ENCODE assay signal across 13 cellular contexts in genomic region chr4:76210502-76210901, GRCh38. TPM values are rescaled to one million over a fixed set of nuclear protein-coding genes. Genes with fewer than 3 reads are reported as not detected.
A peak's percentile ranks its signal among the peaks of the same experiment; 100 is the strongest.
DNase-seq lines count a peak whose midpoint lies in the region; ATAC-seq, FAIRE-seq and TF ChIP-seq lines count a peak whose summit lies in the region.
"Had no signal": no experiment of that assay in that cellular context is flagged by ENCODE, and none has a peak within 500 bp of the region (broad histone marks: within the 10 kb centered on the region; RNA-seq: fewer than 3 reads in every experiment).

No MANE protein-coding gene starts in this region.

- H3K27ac ChIP-seq in neutrophil (peak overlapping the region; percentile 49), vagina (peak overlapping the region; percentile 95)
- H3K27ac ChIP-seq in CD8-positive, alpha-beta T cell (ENCODE audit: low read depth, low read length): no peak overlapping the region

- H3K27me3 ChIP-seq in neutrophil (no peaks in the 10 kb centered on the region), vagina (no peaks in the 10 kb centered on the region)
- H3K27me3 ChIP-seq in CD8-positive, alpha-beta T cell (ENCODE audit: insufficient read depth, low read length): no peaks in the 10 kb centered on the region
- H3K27me3 ChIP-seq: BE2C had no signal

- H3K27me3 Mint-ChIP-seq in natural killer cell (ENCODE audit: low read depth in 2 of 2) (no peaks in the 10 kb centered on the region), endothelial cell (ENCODE audit: unreplicated experiment) (peaks cover 7% of the 10 kb centered on the region)
- peaks cover 0 to 4% of the 10 kb centered on the region in 2 donors for H3K27me3 Mint-ChIP-seq in natural killer cell treated with Interleukin-12 subunit alpha and Interleukin-12 subunit beta and Interleukin-15 and Interleukin-18, amount 100 ng/mL, for 72 hours
- no peaks in the 10 kb centered on the region for H3K27me3 Mint-ChIP-seq in CD8-positive, alpha-beta T cell (ENCODE audit: low read depth)

- intact Hi-C loops in natural killer cell (cut with micrococcal nuclease) (loop anchor here (5.0 kb wide), 2 partner anchors 42 to 63 kb away; partner anchors contain the start of genes FAM47E and NUP54), vagina (cut with DNase I) (loop anchor here (5.0 to 10.0 kb wide), 3 partner anchors 63 to 534 kb away; partner anchors contain the start of genes NUP54 and STBD1)
- intact Hi-C loops in CD8-positive, alpha-beta T cell (cut with DNase I, micrococcal nuclease): loop anchor here (5.0 to 10.0 kb wide), 6 partner anchors 216 to 947 kb away; partner anchors contain the start of genes CCNG2 (in 2 of the 2), NAAA (in 2 of the 2), SDAD1 (in 2 of the 2) and CCNI (in 1 of the 2)

- no peak for TF ChIP-seq POLR2A in vagina (IDR thresholded peaks at IDR 0.05)

- H3K9me3 ChIP-seq in neutrophil (no peaks in the 10 kb centered on the region), vagina (no peaks in the 10 kb centered on the region)
- no peaks in the 10 kb centered on the region for H3K9me3 ChIP-seq in CD8-positive, alpha-beta T cell (ENCODE audit: low read length)
- H3K9me3 ChIP-seq: BE2C had no signal

- FAIRE-seq in GM19239 (lab: Jason Lieb, UNC): no peak

- DNase-seq in natural killer cell: no peak
- DNase-seq in natural killer cell treated with Interleukin-12 subunit alpha and Interleukin-12 subunit beta and Interleukin-15 and Interleukin-18, amount 100 ng/mL, for 72 hours (ENCODE audit: low spot score): no peak
- no peak for DNase-seq in endothelial cell (ENCODE audit: low spot score)
- no peak for DNase-seq in vagina (ENCODE audit: extremely low spot score in 2 of 2)
- DNase-seq in NCI-H345 treated with DMSO at 0.1 percent for 48 hours (lab: John Stamatoyannopoulos, UW; ENCODE audit: unreplicated experiment): no peak
- no peak for DNase-seq in GM19239 (ENCODE audit: insufficient read length, low spot score)
- DNase-seq in CD8-positive, alpha-beta T cell: no peak
- DNase-seq: activated gamma-delta T cell; BE2C; effector memory CD4-positive, alpha-beta T cell; NCI-H1417 had no signal

- peak overlapping the region; percentile 92 to 97 for H3K27ac Mint-ChIP-seq in natural killer cell
- H3K27ac Mint-ChIP-seq in natural killer cell treated with Interleukin-12 subunit alpha and Interleukin-12 subunit beta and Interleukin-15 and Interleukin-18, amount 100 ng/mL, for 72 hours: peak overlapping the region in 1 of 2 donors; percentile 23
- H3K27ac Mint-ChIP-seq in endothelial cell (ENCODE audit: unreplicated experiment): peak overlapping the region; percentile 21
- no peak overlapping the region for H3K27ac Mint-ChIP-seq in CD8-positive, alpha-beta T cell
- H3K27ac Mint-ChIP-seq: WTC11 had no signal

- no peaks in the 10 kb centered on the region for H3K36me3 Mint-ChIP-seq in natural killer cell
- H3K36me3 Mint-ChIP-seq in natural killer cell treated with Interleukin-12 subunit alpha and Interleukin-12 subunit beta and Interleukin-15 and Interleukin-18, amount 100 ng/mL, for 72 hours: no peaks in the 10 kb centered on the region
- peaks cover 7% of the 10 kb centered on the region for H3K36me3 Mint-ChIP-seq in endothelial cell (ENCODE audit: low read depth, unreplicated experiment)
- peaks cover 9% of the 10 kb centered on the region for H3K36me3 Mint-ChIP-seq in CD8-positive, alpha-beta T cell
- H3K36me3 Mint-ChIP-seq: WTC11 had no signal

- no peak overlapping the region for H3K4me3 ChIP-seq in neutrophil (ENCODE audit: low read depth in 1 of 2, low read length in 1 of 2)
- peak overlapping the region; percentile 69 to 84 for H3K4me3 ChIP-seq in vagina
- no peak overlapping the region for H3K4me3 ChIP-seq in CD8-positive, alpha-beta T cell (ENCODE audit: low read depth, low read length)

- no peaks in the 10 kb centered on the region for H3K9me3 Mint-ChIP-seq in natural killer cell
- no peaks in the 10 kb centered on the region for H3K9me3 Mint-ChIP-seq in natural killer cell treated with Interleukin-12 subunit alpha and Interleukin-12 subunit beta and Interleukin-15 and Interleukin-18, amount 100 ng/mL, for 72 hours
- no peaks in the 10 kb centered on the region for H3K9me3 Mint-ChIP-seq in endothelial cell (ENCODE audit: unreplicated experiment)
- H3K9me3 Mint-ChIP-seq in CD8-positive, alpha-beta T cell: no peaks in the 10 kb centered on the region
- H3K9me3 Mint-ChIP-seq: WTC11 had no signal

- peaks cover 51 to 57% of the 10 kb centered on the region in 2 experiments for H3K4me1 ChIP-seq in neutrophil (ENCODE audit: control insufficient read depth in 1 of 2, insufficient read depth in 1 of 2, low read depth in 1 of 2, low read length in 1 of 2)
- H3K4me1 ChIP-seq in vagina: peaks cover 84% of the 10 kb centered on the region
- peaks cover 29% of the 10 kb centered on the region for H3K4me1 ChIP-seq in CD8-positive, alpha-beta T cell (ENCODE audit: insufficient read depth, low read length)

- H3K36me3 ChIP-seq in neutrophil: no peaks in the 10 kb centered on the region
- no peaks in the 10 kb centered on the region for H3K36me3 ChIP-seq in vagina
- no peaks in the 10 kb centered on the region for H3K36me3 ChIP-seq in CD8-positive, alpha-beta T cell (ENCODE audit: insufficient read depth, low read length)

- peaks cover 57 to 60% of the 10 kb centered on the region in 2 donors for H3K4me1 Mint-ChIP-seq in natural killer cell
- H3K4me1 Mint-ChIP-seq in natural killer cell treated with Interleukin-12 subunit alpha and Interleukin-12 subunit beta and Interleukin-15 and Interleukin-18, amount 100 ng/mL, for 72 hours (ENCODE audit: low read depth in 2 of 2): peaks cover 31 to 35% of the 10 kb centered on the region in 2 donors
- peaks cover 76% of the 10 kb centered on the region for H3K4me1 Mint-ChIP-seq in endothelial cell (ENCODE audit: unreplicated experiment)
- peaks cover 76% of the 10 kb centered on the region for H3K4me1 Mint-ChIP-seq in CD8-positive, alpha-beta T cell (ENCODE audit: low read depth)

- ATAC-seq in natural killer cell: no peak
- ATAC-seq in natural killer cell treated with Interleukin-12 subunit alpha and Interleukin-12 subunit beta and Interleukin-15 and Interleukin-18, amount 100 ng/mL, for 72 hours: no peak
- no peak for ATAC-seq in CD8-positive, alpha-beta T cell
- ATAC-seq: WTC11 had no signal

- TF ChIP-seq CTCF in natural killer cell (IDR thresholded peaks at IDR 0.05) (no peak), endothelial cell (IDR thresholded peaks at IDR 0.05; ENCODE audit: unreplicated experiment) (no peak), neutrophil (IDR thresholded peaks at IDR 0.05) (no peak), vagina (IDR thresholded peaks at IDR 0.05) (no peak)
- no peak for TF ChIP-seq CTCF in CD8-positive, alpha-beta T cell (IDR thresholded peaks at IDR 0.05)

- H3K4me3 Mint-ChIP-seq in natural killer cell: no peak overlapping the region
- no peak overlapping the region for H3K4me3 Mint-ChIP-seq in natural killer cell treated with Interleukin-12 subunit alpha and Interleukin-12 subunit beta and Interleukin-15 and Interleukin-18, amount 100 ng/mL, for 72 hours
- peak overlapping the region; percentile 49 for H3K4me3 Mint-ChIP-seq in endothelial cell (ENCODE audit: unreplicated experiment)
- no peak overlapping the region for H3K4me3 Mint-ChIP-seq in CD8-positive, alpha-beta T cell
- H3K4me3 Mint-ChIP-seq: WTC11 had no signal

- POLR2A ChIA-PET in CD8-positive, alpha-beta T cell (lab: Charles Lee): interaction anchor here (3.6 kb wide), 1 partner anchor 62 kb away, joined by 16 read pairs; the partner anchor contains the start of gene NUP54

- CTCF ChIA-PET in CD8-positive, alpha-beta T cell (lab: Charles Lee): interaction anchor here (0.8 to 4.9 kb wide), 2 partner anchors 30 to 167 kb away, joined by 3 to 23 read pairs; no protein-coding TSS in a partner anchor

RNA-seq across cellular contexts. Expression of gene SCARB2, which starts 3.1 kb away (rescaled TPM):
- total RNA-seq in natural killer cell (10 to 100 TPM; 22.0 to 39.0 (median 30.4) TPM), endothelial cell (ENCODE audit: unreplicated experiment) (181 TPM), vagina (156 TPM)
- total RNA-seq in natural killer cell treated with Interleukin-12 subunit alpha and Interleukin-12 subunit beta and Interleukin-15 and Interleukin-18, amount 100 ng/mL, for 72 hours: 10 to 100 TPM in 1 of 2 donors, 1 to 10 TPM in 1; 9.9 to 13.9 TPM
- total RNA-seq in CD8-positive, alpha-beta T cell: 10 to 100 TPM; 33.3 to 34.4 TPM

RNA-seq across cellular contexts. Expression of gene FAM47E, which starts 41.0 kb away (rescaled TPM):
- under 1 TPM in 2 of 3 donors, not detected in 1; 0.21 to 0.85 TPM for total RNA-seq in natural killer cell
- not detected for total RNA-seq in natural killer cell treated with Interleukin-12 subunit alpha and Interleukin-12 subunit beta and Interleukin-15 and Interleukin-18, amount 100 ng/mL, for 72 hours
- 1.1 TPM for total RNA-seq in endothelial cell (ENCODE audit: unreplicated experiment)
- total RNA-seq in vagina: 0.49 TPM
- under 1 TPM; 0.19 to 0.44 TPM for total RNA-seq in CD8-positive, alpha-beta T cell

Comparison
In these comparisons a context has a peak if more than half of its experiments do, and no peak if none do; other contexts are left out.
1. H3K4me3 ChIP-seq: peak in vagina (2 of 2); none in neutrophil (0 of 2) and CD8-positive, alpha-beta T cell (single experiment).